In the genomic region with DNA sequence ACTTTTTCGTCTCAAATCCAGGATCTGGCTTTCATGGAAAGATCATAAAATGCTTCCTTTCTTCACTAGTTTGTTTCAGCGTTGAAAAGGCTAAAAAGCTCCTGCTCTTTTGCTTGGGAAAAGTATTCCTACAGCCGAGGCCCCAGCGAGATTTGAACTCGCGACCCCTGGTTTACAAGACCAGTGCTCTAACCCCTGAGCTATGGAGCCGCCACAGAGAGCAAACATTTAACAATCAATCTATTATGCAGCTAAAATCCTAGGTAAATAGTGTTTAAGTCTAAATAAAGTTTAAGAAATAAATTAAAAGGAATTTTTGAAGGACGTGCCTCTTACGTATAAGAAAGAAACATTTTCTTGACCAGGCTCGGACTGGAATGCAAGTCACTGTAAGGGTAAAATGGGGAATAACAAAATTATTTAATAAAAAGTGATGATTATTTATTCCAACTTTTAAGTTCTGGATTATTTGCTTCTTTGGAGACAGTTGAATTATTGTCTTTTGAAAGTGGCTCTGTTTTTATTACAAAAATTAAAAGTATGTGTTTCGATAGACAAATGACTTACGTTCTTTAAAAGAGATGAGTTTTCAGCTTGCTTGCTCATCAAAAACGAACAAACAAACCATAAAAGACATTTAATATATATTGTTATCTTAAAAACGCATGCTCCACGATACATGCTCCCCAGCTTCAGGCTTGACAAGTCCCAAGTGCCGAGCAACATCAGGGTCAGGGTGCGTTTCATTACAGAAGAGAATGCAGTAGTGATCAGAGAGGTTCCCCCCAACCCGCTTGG, we compare ENCODE assay signal across 8 cellular contexts. TPM values are rescaled to one million over a fixed set of nuclear protein-coding genes. Genes with fewer than 3 reads are reported as not detected.
DNase-seq lines count a peak whose midpoint lies in the region; ATAC-seq and TF ChIP-seq lines count a peak whose summit lies in the region.

No MANE protein-coding gene starts in this region.

- H3K27me3 ChIP-seq in ACC112 (ENCODE audit: insufficient read depth, low read length) (peaks cover 48% of the 10 kb centered on the region), Peyer's patch (no peaks in the 10 kb centered on the region), heart left ventricle (peaks cover 0 to 70% (median 8%) of the 10 kb centered on the region in 9 donors)

- ATAC-seq in heart left ventricle, result peak in 2 of 4 donors; percentile 54 to 70
- ATAC-seq in HG03469 (IDR thresholded peaks at IDR 0.05; ENCODE audit: unreplicated experiment), result no peak

- in situ Hi-C loops in GM13977 (cut with MboI; ENCODE audit: low pct_unique_long_range_greater_than_20kb, low sequenced_read_pairs, unreplicated experiment), result no loop called here

- H2AFZ ChIP-seq in ACC112 (ENCODE audit: low read length, unreplicated experiment), result no peak overlapping the region

- no peaks in the 10 kb centered on the region for H3K36me3 Mint-ChIP-seq in activated naive CD8-positive, alpha-beta T cell

- H3K4me3 ChIP-seq in ACC112 (ENCODE audit: low read depth, low read length), result peak overlapping the region; percentile 76
- H3K4me3 ChIP-seq in HFF-Myc (replicated peaks; ENCODE audit: low read depth, low read length), result peak overlapping the region; percentile 51
- peak overlapping the region; percentile 20 to 46 (median 38) for H3K4me3 ChIP-seq in Peyer's patch
- peak overlapping the region in 11 of 12 donors; percentile 1 to 48 (median 37) for H3K4me3 ChIP-seq in heart left ventricle

- H3K4me1 ChIP-seq in ACC112 (ENCODE audit: control insufficient read depth, insufficient read depth, low read length, unreplicated experiment), result peaks cover 16% of the 10 kb centered on the region
- H3K4me1 ChIP-seq in Peyer's patch, result peaks cover 0 to 22% (median 9%) of the 10 kb centered on the region in 4 donors
- H3K4me1 ChIP-seq in heart left ventricle, result peaks cover 0 to 39% (median 17%) of the 10 kb centered on the region in 12 donors

- TF ChIP-seq CTCF in HFF-Myc (IDR thresholded peaks at IDR 0.05; ENCODE audit: low read depth, low read length, missing control alignments) (no peak), Peyer's patch (IDR thresholded peaks at IDR 0.05) (no peak), heart left ventricle (IDR thresholded peaks at IDR 0.05) (no peak), GM13977 (IDR thresholded peaks at IDR 0.05; ENCODE audit: extremely low read depth, insufficient read depth, missing control alignments) (no peak)

- H3K9me3 ChIP-seq in Peyer's patch (no peaks in the 10 kb centered on the region), heart left ventricle (no peaks in the 10 kb centered on the region)

- H3K36me3 ChIP-seq in ACC112 (ENCODE audit: insufficient read depth, low read length) (no peaks in the 10 kb centered on the region), Peyer's patch (no peaks in the 10 kb centered on the region), heart left ventricle (no peaks in the 10 kb centered on the region)

- no peaks in the 10 kb centered on the region for H3K27me3 Mint-ChIP-seq in activated naive CD8-positive, alpha-beta T cell

- TF ChIP-seq POLR2A in Peyer's patch (IDR thresholded peaks at IDR 0.05) (no peak), heart left ventricle (IDR thresholded peaks at IDR 0.05) (no peak)

- no peaks in the 10 kb centered on the region for H3K9me3 Mint-ChIP-seq in activated naive CD8-positive, alpha-beta T cell (ENCODE audit: low read depth)

- peak overlapping the region; percentile 92 for H3K4me3 Mint-ChIP-seq in activated naive CD8-positive, alpha-beta T cell

- intact Hi-C loops in heart left ventricle (cut with DNase I), result loop anchor here in 3 of 10 donors (5.0 kb wide), 1 partner anchor 51 kb away; a partner anchor contains a TSS

- WGBS in heart left ventricle, 4 donors, result 2 to 4% (median 2%) methylated on average over 18 of the region's 18 CpGs

- peak overlapping the region; percentile 82 for H3K27ac Mint-ChIP-seq in activated naive CD8-positive, alpha-beta T cell

- no peak overlapping the region for H3K27ac ChIP-seq in ACC112 (ENCODE audit: low read depth, low read length)
- peak overlapping the region in 1 of 4 donors; percentile 68 for H3K27ac ChIP-seq in Peyer's patch
- H3K27ac ChIP-seq in heart left ventricle, result no peak overlapping the region

- DNase-seq in HFF-Myc (ENCODE audit: extremely low read depth, low read depth) (no peak), Peyer's patch (peak in 1 of 3 donors; percentile 68), heart left ventricle (no peak), renal cortical epithelial cell (ENCODE audit: low read depth) (peak; percentile 42), GM13977 (ENCODE audit: low spot score) (no peak)

- H3K79me2 ChIP-seq in ACC112 (ENCODE audit: control insufficient read depth, insufficient read depth, low read length, unreplicated experiment), result no peaks in the 10 kb centered on the region

- H3K4me1 Mint-ChIP-seq in activated naive CD8-positive, alpha-beta T cell (ENCODE audit: low read depth), result peaks cover 66% of the 10 kb centered on the region

RNA-seq across cellular contexts. Expression of a gene that starts 10.3 kb away (rescaled TPM):
- not detected for total RNA-seq in Peyer's patch
- not detected for total RNA-seq in heart left ventricle
- polyA plus RNA-seq in heart left ventricle, result not detected
- not detected in 2 replicates for total RNA-seq in renal cortical epithelial cell

RNA-seq across cellular contexts. Expression of a gene that starts 40.0 kb away (rescaled TPM):
- total RNA-seq in Peyer's patch (not detected), heart left ventricle (not detected), renal cortical epithelial cell (not detected in 2 replicates)
- polyA plus RNA-seq in heart left ventricle, result not detected

RNA-seq across cellular contexts. Expression of a gene that starts 43.4 kb away (rescaled TPM):
- not detected for total RNA-seq in Peyer's patch
- not detected for total RNA-seq in heart left ventricle
- polyA plus RNA-seq in heart left ventricle, result not detected
- total RNA-seq in renal cortical epithelial cell, result not detected in 2 replicates

RNA-seq across cellular contexts. Expression of a gene that starts 53.1 kb away (rescaled TPM):
- total RNA-seq in Peyer's patch, result 10 to 100 TPM in 3 of 4 donors, 1 to 10 TPM in 1; 5.8 to 51.7 (median 33.6) TPM
- 10 to 100 TPM in 3 of 9 donors, 1 to 10 TPM in 6; 4.7 to 22.2 (median 8.1) TPM for total RNA-seq in heart left ventricle
- 1 to 10 TPM; 9.8 TPM for polyA plus RNA-seq in heart left ventricle
- total RNA-seq in renal cortical epithelial cell, result 2.1 and 15.3 TPM in 2 replicates

RNA-seq across cellular contexts. Expression of a gene that starts 57.3 kb away (rescaled TPM):
- total RNA-seq in Peyer's patch, result 10 to 100 TPM; 19.6 to 22.3 (median 20.0) TPM
- 1 to 10 TPM; 2.1 to 9.3 (median 4.0) TPM for total RNA-seq in heart left ventricle
- 1 to 10 TPM; 3.3 to 4.3 TPM for polyA plus RNA-seq in heart left ventricle
- 2.3 and 4.5 TPM in 2 replicates for total RNA-seq in renal cortical epithelial cell
